ENCODE assay signal across 1 cellular context in the genomic region with DNA sequence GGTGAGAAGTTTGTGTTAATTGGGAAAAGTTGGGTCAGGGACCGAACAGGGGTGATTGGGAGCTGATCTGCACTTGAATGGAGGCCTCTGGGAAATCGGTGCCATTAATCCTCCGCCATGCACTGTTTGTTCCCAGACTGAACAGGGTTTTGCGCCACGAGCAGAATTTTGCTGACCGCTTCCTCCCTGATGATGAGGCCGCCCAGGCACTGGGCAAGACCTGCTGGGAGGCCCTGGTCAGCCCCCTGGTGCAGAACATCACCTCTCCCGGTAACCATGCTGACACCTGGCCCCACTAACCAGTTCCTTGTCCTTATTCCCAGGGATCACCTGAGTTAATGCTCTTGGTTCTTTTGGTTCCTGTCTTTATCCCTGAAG.
TF ChIP-seq lines count a peak whose summit lies in the region.

No MANE protein-coding gene starts in this region.

TF ChIP-seq in H1, 55 proteins besides CTCF, POLR2A, EP300 and RAD21:
- TF ChIP-seq NANOG (IDR thresholded peaks at IDR 0.05; ENCODE audit: insufficient read depth, low read depth, low read length, poor library complexity, severe bottlenecking): no peak
- TF ChIP-seq CREB1 (IDR thresholded peaks at IDR 0.05): no peak
- TF ChIP-seq, protein P1, sequence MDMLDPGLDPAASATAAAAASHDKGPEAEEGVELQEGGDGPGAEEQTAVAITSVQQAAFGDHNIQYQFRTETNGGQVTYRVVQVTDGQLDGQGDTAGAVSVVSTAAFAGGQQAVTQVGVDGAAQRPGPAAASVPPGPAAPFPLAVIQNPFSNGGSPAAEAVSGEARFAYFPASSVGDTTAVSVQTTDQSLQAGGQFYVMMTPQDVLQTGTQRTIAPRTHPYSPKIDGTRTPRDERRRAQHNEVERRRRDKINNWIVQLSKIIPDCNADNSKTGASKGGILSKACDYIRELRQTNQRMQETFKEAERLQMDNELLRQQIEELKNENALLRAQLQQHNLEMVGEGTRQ (IDR thresholded peaks at IDR 0.05; ENCODE audit: low read length): no peak
- TF ChIP-seq, protein P2, sequence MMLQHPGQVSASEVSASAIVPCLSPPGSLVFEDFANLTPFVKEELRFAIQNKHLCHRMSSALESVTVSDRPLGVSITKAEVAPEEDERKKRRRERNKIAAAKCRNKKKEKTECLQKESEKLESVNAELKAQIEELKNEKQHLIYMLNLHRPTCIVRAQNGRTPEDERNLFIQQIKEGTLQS (IDR thresholded peaks at IDR 0.05; ENCODE audit: insufficient read depth, low read depth, low read length): no peak
- no peak for TF ChIP-seq CBX5 (IDR thresholded peaks at IDR 0.05; ENCODE audit: low read depth, low read length)
- no peak for TF ChIP-seq TAF7 (optimal IDR thresholded peaks at IDR 0.05; ENCODE audit: borderline replicate concordance, low read depth, low read length)
- TF ChIP-seq KDM1A (IDR thresholded peaks at IDR 0.05; ENCODE audit: borderline replicate concordance, low read length): no peak
- TF ChIP-seq EZH2 (IDR thresholded peaks at IDR 0.05; ENCODE audit: low read depth, low read length, severe bottlenecking): no peak
- TF ChIP-seq TAF1 (IDR thresholded peaks at IDR 0.05; ENCODE audit: low read depth, low read length): no peak
- no peak for TF ChIP-seq PHF8 (conservative IDR thresholded peaks at IDR 0.05; ENCODE audit: low read depth, low read length)
- TF ChIP-seq POLR2AphosphoS5 (IDR thresholded peaks at IDR 0.05; ENCODE audit: low read depth, low read length): no peak
- no peak for TF ChIP-seq SRF (IDR thresholded peaks at IDR 0.05; ENCODE audit: low read depth, low read length)
- no peak for TF ChIP-seq RFX5 (IDR thresholded peaks at IDR 0.05; ENCODE audit: borderline replicate concordance, low read depth, low read length)
TF ChIP-seq in H1: peak in this region for 0.
